Comparison of ENCODE assay signal across 16 cellular contexts in the genomic region with DNA sequence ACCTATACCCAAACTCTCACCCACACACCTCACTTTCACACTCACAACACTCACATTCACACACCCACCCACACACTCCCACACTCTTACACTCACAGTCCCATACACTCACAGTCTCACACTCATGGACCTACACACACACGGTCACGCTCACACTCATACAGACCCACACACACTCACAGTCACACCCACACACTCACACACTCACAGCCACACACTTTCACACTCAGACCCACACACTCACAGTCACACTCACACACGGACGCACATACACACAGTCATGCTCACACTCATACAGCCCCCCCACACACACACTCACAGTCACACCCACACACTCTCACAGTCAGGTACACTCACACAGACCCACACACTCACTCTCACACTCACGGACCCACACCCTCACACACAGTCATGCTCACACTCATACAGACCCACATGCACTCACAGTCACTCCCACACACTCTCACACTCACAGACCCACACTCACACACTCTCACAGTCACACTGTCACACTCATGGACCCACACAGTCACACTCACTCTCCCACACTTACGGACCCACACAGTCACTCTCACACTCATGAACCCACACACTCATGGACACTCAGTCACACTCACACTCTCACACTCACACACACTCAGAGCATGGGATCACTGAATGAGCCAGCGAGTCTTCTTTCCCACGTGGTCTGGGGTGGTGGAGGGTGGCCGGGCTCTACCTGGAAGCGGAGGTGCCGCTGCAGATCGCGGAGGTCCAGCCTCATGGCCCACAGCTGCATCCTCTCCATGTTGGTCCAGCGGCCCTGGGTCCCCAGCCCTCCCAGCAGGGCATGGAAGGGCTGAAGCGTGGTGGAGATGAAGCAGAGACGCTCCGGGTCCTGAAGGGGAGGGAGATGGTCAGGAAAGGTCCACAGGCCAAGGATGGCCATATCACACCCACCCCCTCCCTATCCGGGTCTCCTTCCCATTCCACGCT. TPM values are rescaled to one million over a fixed set of nuclear protein-coding genes. Genes with fewer than 3 reads are reported as not detected.
DNase-seq lines count a peak whose midpoint lies in the region; ATAC-seq, FAIRE-seq and TF ChIP-seq lines count a peak whose summit lies in the region.
"Had no signal": no experiment of that assay in that cellular context is flagged by ENCODE, and none has a peak within 500 bp of the region (broad histone marks: within the 10 kb centered on the region; RNA-seq: fewer than 3 reads in every experiment).

No MANE protein-coding gene starts in this region.

- H3K4me3 ChIP-seq in bronchial epithelial cell (ENCODE audit: low read depth, low read length) (no peak overlapping the region), colonic mucosa (no peak overlapping the region)
- H3K4me3 ChIP-seq: HAP-1 had no signal

- H3K36me3 Mint-ChIP-seq in activated CD4-positive, alpha-beta T cell treated with anti-CD3 and anti-CD28 coated beads for 36 hours (ENCODE audit: low read depth) = no peaks in the 10 kb centered on the region
- H3K36me3 Mint-ChIP-seq in activated CD4-positive, alpha-beta T cell treated with anti-CD3 and anti-CD28 coated beads, Interleukin-2, amount 10 ng/mL, durations not matched to agents 24 days and 14 days (ENCODE audit: low read depth) = peaks cover 7% of the 10 kb centered on the region
- H3K36me3 Mint-ChIP-seq in stimulated activated effector memory CD8-positive, alpha-beta T cell treated with anti-CD3 and anti-CD28 coated beads, Interleukin-12 subunit alpha, Interleukin-12 subunit beta, amount 100 ng/mL, for 72 hours = peaks cover 10% of the 10 kb centered on the region

- no peak for TF ChIP-seq CTCF in bronchial epithelial cell (IDR thresholded peaks at IDR 0.05; ENCODE audit: insufficient read depth, low read length, severe bottlenecking)
- TF ChIP-seq CTCF in colonic mucosa (IDR thresholded peaks at IDR 0.05) = no peak

- H3K4me1 Mint-ChIP-seq in activated CD4-positive, alpha-beta T cell treated with anti-CD3 and anti-CD28 coated beads for 36 hours = peaks cover 9% of the 10 kb centered on the region
- H3K4me1 Mint-ChIP-seq in activated CD4-positive, alpha-beta T cell treated with anti-CD3 and anti-CD28 coated beads, Interleukin-2, amount 10 ng/mL, durations not matched to agents 24 days and 14 days = peaks cover 20% of the 10 kb centered on the region
- peaks cover 18% of the 10 kb centered on the region for H3K4me1 Mint-ChIP-seq in stimulated activated effector memory CD8-positive, alpha-beta T cell treated with anti-CD3 and anti-CD28 coated beads, Interleukin-12 subunit alpha, Interleukin-12 subunit beta, amount 100 ng/mL, for 72 hours

- no peak overlapping the region for H3K4me3 Mint-ChIP-seq in activated CD4-positive, alpha-beta T cell treated with anti-CD3 and anti-CD28 coated beads for 36 hours
- H3K4me3 Mint-ChIP-seq in activated CD4-positive, alpha-beta T cell treated with anti-CD3 and anti-CD28 coated beads, Interleukin-2, amount 10 ng/mL, durations not matched to agents 24 days and 14 days = no peak overlapping the region
- no peak overlapping the region for H3K4me3 Mint-ChIP-seq in stimulated activated effector memory CD8-positive, alpha-beta T cell treated with anti-CD3 and anti-CD28 coated beads, Interleukin-12 subunit alpha, Interleukin-12 subunit beta, amount 100 ng/mL, for 72 hours
- H3K4me3 Mint-ChIP-seq: B cell; CD4-positive, alpha-beta T cell had no signal

- DNase-seq in activated CD4-positive, alpha-beta T cell treated with anti-CD3 and anti-CD28 coated beads for 36 hours = no peak
- DNase-seq in activated CD4-positive, alpha-beta T cell treated with anti-CD3 and anti-CD28 coated beads, Interleukin-2, amount 10 ng/mL, durations not matched to agents 24 days and 14 days = no peak
- DNase-seq in bronchial epithelial cell (ENCODE audit: low read depth) (no peak), OCI-M2 (lab: John Stamatoyannopoulos, UW; ENCODE audit: unreplicated experiment) (no peak), colonic mucosa (no peak)
- DNase-seq in stimulated activated effector memory CD8-positive, alpha-beta T cell treated with anti-CD3 and anti-CD28 coated beads, Interleukin-12 subunit alpha, Interleukin-12 subunit beta, amount 100 ng/mL, for 72 hours (ENCODE audit: low spot score in 2 of 2) = no peak
- DNase-seq: CD4-positive, alpha-beta T cell; NCI-H1417; NCI-H187 treated with DMSO at 0.1 percent for 48 hours; NCI-H446; NCI-H69; PC-3 had no signal

- no peak overlapping the region for H3K9ac ChIP-seq in colonic mucosa (ENCODE audit: low read depth in 2 of 2, low read length in 2 of 2)

- no peaks in the 10 kb centered on the region for H3K4me1 ChIP-seq in colonic mucosa
- H3K4me1 ChIP-seq: HAP-1 had no signal

- FAIRE-seq in bronchial epithelial cell (lab: Jason Lieb, UNC) = peak; percentile 98

- no peaks in the 10 kb centered on the region for H3K27me3 Mint-ChIP-seq in activated CD4-positive, alpha-beta T cell treated with anti-CD3 and anti-CD28 coated beads for 36 hours
- H3K27me3 Mint-ChIP-seq in activated CD4-positive, alpha-beta T cell treated with anti-CD3 and anti-CD28 coated beads, Interleukin-2, amount 10 ng/mL, durations not matched to agents 24 days and 14 days = peaks cover 2% of the 10 kb centered on the region
- H3K27me3 Mint-ChIP-seq: CD4-positive, alpha-beta T cell had no signal

- H3K27ac ChIP-seq in colonic mucosa = no peak overlapping the region
- H3K27ac ChIP-seq: 22Rv1 had no signal

- POLR2A ChIA-PET in activated CD4-positive, alpha-beta T cell treated with anti-CD3 and anti-CD28 coated beads for 36 hours (lab: Charles Lee) = no interaction called here

- no peaks in the 10 kb centered on the region for H3K36me3 ChIP-seq in bronchial epithelial cell (ENCODE audit: control insufficient read depth, insufficient read depth, low read length)
- no peaks in the 10 kb centered on the region for H3K36me3 ChIP-seq in colonic mucosa
- H3K36me3 ChIP-seq: HAP-1 had no signal

- intact Hi-C loops in activated CD4-positive, alpha-beta T cell treated with anti-CD3 and anti-CD28 coated beads for 36 hours (cut with DNase I, micrococcal nuclease) = no loop called here
- intact Hi-C loops in activated CD4-positive, alpha-beta T cell treated with anti-CD3 and anti-CD28 coated beads, Interleukin-2, amount 10 ng/mL, durations not matched to agents 24 days and 14 days (cut with micrococcal nuclease) = no loop called here
- intact Hi-C loops in colonic mucosa (cut with DNase I) = no loop called here

- ATAC-seq in activated CD4-positive, alpha-beta T cell treated with anti-CD3 and anti-CD28 coated beads for 36 hours = peak; percentile 11
- peak; percentile 34 for ATAC-seq in stimulated activated effector memory CD8-positive, alpha-beta T cell treated with anti-CD3 and anti-CD28 coated beads, Interleukin-12 subunit alpha, Interleukin-12 subunit beta, amount 100 ng/mL, for 72 hours
- ATAC-seq: PC-3 had no signal

- no peaks in the 10 kb centered on the region for H3K9me3 ChIP-seq in colonic mucosa
- H3K9me3 ChIP-seq: HAP-1 had no signal

- no peaks in the 10 kb centered on the region for H3K9me3 Mint-ChIP-seq in activated CD4-positive, alpha-beta T cell treated with anti-CD3 and anti-CD28 coated beads for 36 hours (ENCODE audit: low read depth)
- H3K9me3 Mint-ChIP-seq in activated CD4-positive, alpha-beta T cell treated with anti-CD3 and anti-CD28 coated beads, Interleukin-2, amount 10 ng/mL, durations not matched to agents 24 days and 14 days = no peaks in the 10 kb centered on the region
- H3K9me3 Mint-ChIP-seq in stimulated activated effector memory CD8-positive, alpha-beta T cell treated with anti-CD3 and anti-CD28 coated beads, Interleukin-12 subunit alpha, Interleukin-12 subunit beta, amount 100 ng/mL, for 72 hours = no peaks in the 10 kb centered on the region
- H3K9me3 Mint-ChIP-seq: CD4-positive, alpha-beta T cell had no signal

- no peak overlapping the region for H3K27ac Mint-ChIP-seq in activated CD4-positive, alpha-beta T cell treated with anti-CD3 and anti-CD28 coated beads for 36 hours
- no peak overlapping the region for H3K27ac Mint-ChIP-seq in activated CD4-positive, alpha-beta T cell treated with anti-CD3 and anti-CD28 coated beads, Interleukin-2, amount 10 ng/mL, durations not matched to agents 24 days and 14 days
- no peak overlapping the region for H3K27ac Mint-ChIP-seq in stimulated activated effector memory CD8-positive, alpha-beta T cell treated with anti-CD3 and anti-CD28 coated beads, Interleukin-12 subunit alpha, Interleukin-12 subunit beta, amount 100 ng/mL, for 72 hours
- H3K27ac Mint-ChIP-seq: B cell had no signal

- peaks cover 2% of the 10 kb centered on the region for H3K27me3 ChIP-seq in bronchial epithelial cell (ENCODE audit: control insufficient read depth, insufficient read depth, low read length)
- no peaks in the 10 kb centered on the region for H3K27me3 ChIP-seq in colonic mucosa

- CTCF ChIA-PET in activated CD4-positive, alpha-beta T cell treated with anti-CD3 and anti-CD28 coated beads for 36 hours (lab: Charles Lee) = no interaction called here

RNA-seq across cellular contexts. Expression of a gene that starts 5.1 kb away (rescaled TPM):
- not detected for total RNA-seq in activated CD4-positive, alpha-beta T cell treated with anti-CD3 and anti-CD28 coated beads for 36 hours
- total RNA-seq in activated CD4-positive, alpha-beta T cell treated with anti-CD3 and anti-CD28 coated beads, Interleukin-2, amount 10 ng/mL, durations not matched to agents 24 days and 14 days = not detected in 2 replicates
- total RNA-seq in bronchial epithelial cell (not detected in 2 replicates), colonic mucosa (not detected)
- total RNA-seq: B cell; CD4-positive, alpha-beta T cell; HT1080; PC-3 had no signal

RNA-seq across cellular contexts. Expression of a gene that starts 7.1 kb away (rescaled TPM):
- total RNA-seq in activated CD4-positive, alpha-beta T cell treated with anti-CD3 and anti-CD28 coated beads for 36 hours = 1 to 10 TPM; 1.8 to 2.4 TPM
- total RNA-seq in activated CD4-positive, alpha-beta T cell treated with anti-CD3 and anti-CD28 coated beads, Interleukin-2, amount 10 ng/mL, durations not matched to agents 24 days and 14 days = 4.0 and 4.1 TPM in 2 replicates
- total RNA-seq in bronchial epithelial cell (not detected in 2 replicates), colonic mucosa (10 to 100 TPM; 60.8 to 87.4 TPM)

RNA-seq across cellular contexts. Expression of a gene that starts 9.7 kb away (rescaled TPM):
- total RNA-seq in activated CD4-positive, alpha-beta T cell treated with anti-CD3 and anti-CD28 coated beads for 36 hours = 10 to 100 TPM; 19.0 to 24.6 TPM
- total RNA-seq in activated CD4-positive, alpha-beta T cell treated with anti-CD3 and anti-CD28 coated beads, Interleukin-2, amount 10 ng/mL, durations not matched to agents 24 days and 14 days = 26.1 and 27.7 TPM in 2 replicates
- total RNA-seq in bronchial epithelial cell (9.5 and 11.6 TPM in 2 replicates), colonic mucosa (100 to 1,000 TPM; 101 to 123 TPM)

RNA-seq across cellular contexts. Expression of a gene that starts 29.4 kb away (rescaled TPM):
- total RNA-seq in activated CD4-positive, alpha-beta T cell treated with anti-CD3 and anti-CD28 coated beads for 36 hours = under 1 TPM in 1 of 2 experiments, not detected in 1; 0.42 TPM
- total RNA-seq in activated CD4-positive, alpha-beta T cell treated with anti-CD3 and anti-CD28 coated beads, Interleukin-2, amount 10 ng/mL, durations not matched to agents 24 days and 14 days = not detected in 2 replicates
- total RNA-seq in bronchial epithelial cell (not detected in 2 replicates), colonic mucosa (under 1 TPM in 1 of 2 donors, not detected in 1; 0.40 TPM)
- total RNA-seq: CD4-positive, alpha-beta T cell; HT1080; PC-3 had no signal

RNA-seq across cellular contexts. Expression of a gene that starts 37.2 kb away (rescaled TPM):
- not detected for total RNA-seq in activated CD4-positive, alpha-beta T cell treated with anti-CD3 and anti-CD28 coated beads for 36 hours
- total RNA-seq in activated CD4-positive, alpha-beta T cell treated with anti-CD3 and anti-CD28 coated beads, Interleukin-2, amount 10 ng/mL, durations not matched to agents 24 days and 14 days = not detected in 2 replicates
- total RNA-seq in bronchial epithelial cell = 65.3 and 163 TPM in 2 replicates
- 100 to 1,000 TPM in 1 of 2 donors, 10 to 100 TPM in 1; 87.0 to 128 TPM for total RNA-seq in colonic mucosa
- total RNA-seq: B cell; CD4-positive, alpha-beta T cell had no signal

Comparison
In these comparisons a context has a peak if more than half of its experiments do, and no peak if none do; other contexts are left out.
1. RNA of a gene that starts 7.1 kb away (total RNA-seq): 60.8 to 87.4 TPM in colonic mucosa; 4.0 to 4.1 TPM in activated CD4-positive, alpha-beta T cell treated with anti-CD3 and anti-CD28 coated beads, Interleukin-2, amount 10 ng/mL, durations not matched to agents 24 days and 14 days, 1.8 to 2.4 TPM in activated CD4-positive, alpha-beta T cell treated with anti-CD3 and anti-CD28 coated beads for 36 hours and not detected in bronchial epithelial cell; every median in the first group is over 10 times any median in the second.